23 cellular contexts compared by ENCODE assay signal in genomic region chr2:101779652-101780051, GRCh38.
DNase-seq lines count a peak whose midpoint lies in the region; ATAC-seq and TF ChIP-seq lines count a peak whose summit lies in the region.
"Had no signal": no experiment of that assay in that cellular context is flagged by ENCODE, and none has a peak within 500 bp of the region (broad histone marks: within the 10 kb centered on the region; RNA-seq: fewer than 3 reads in every experiment).

No MANE protein-coding gene starts in this region.

- in situ Hi-C loops in IMR-90 (cut with MboI; ENCODE audit: low sequenced_read_pairs) = no loop called here
- in situ Hi-C loops in gastrocnemius medialis (cut with MboI; ENCODE audit: low sequenced_read_pairs in 4 of 4) = no loop called here

- DNase-seq in activated naive CD4-positive, alpha-beta T cell treated with anti-CD3 and anti-CD28 coated beads, Interleukin-2, amount 50 U/mL, for 72 hours (ENCODE audit: low spot score in 2 of 2) = no peak
- no peak for DNase-seq in activated naive CD4-positive, alpha-beta T cell treated with Interleukin-2 at 50 U/mL for 16 hours
- no peak for DNase-seq in IMR-90
- DNase-seq in stimulated activated naive CD8-positive, alpha-beta T cell treated with anti-CD3 and anti-CD28 coated beads, Interleukin-15, amount 100 ng/mL, for 72 hours = no peak
- no peak for DNase-seq in NCI-H345 (lab: John Stamatoyannopoulos, UW)
- DNase-seq in gastrocnemius medialis = no peak
- DNase-seq in NCI-H1048 (lab: John Stamatoyannopoulos, UW) = no peak
- DNase-seq: activated CD4-positive, alpha-beta memory T cell treated with anti-CD3 and anti-CD28 coated beads for 36 hours; adrenal gland; DMS153; foreskin keratinocyte; GDM1; GM23248; KBM-7; kidney glomerular epithelial cell; mesenchymal stem cell; naive B cell; NCI-H187; ovary; SIG-M5; testis had no signal

- H3K79me1 ChIP-seq in IMR-90 (ENCODE audit: low read depth in 1 of 2, low read length in 2 of 2) = peaks cover 21 to 86% of the 10 kb centered on the region in 2 experiments

- H3K9ac ChIP-seq in IMR-90 (ENCODE audit: low read depth, low read length) = no peak overlapping the region
- H3K9ac ChIP-seq: GM23248 had no signal

- H2BK120ac ChIP-seq in IMR-90 (ENCODE audit: low read depth, low read length) = no peak overlapping the region

- TF ChIP-seq RAD21 in IMR-90 (IDR thresholded peaks at IDR 0.05; ENCODE audit: low read length) = no peak

- TF ChIP-seq POLR2A in IMR-90 (IDR thresholded peaks at IDR 0.05; ENCODE audit: low read depth, low read length) = no peak
- no peak for TF ChIP-seq POLR2A in gastrocnemius medialis (IDR thresholded peaks at IDR 0.05)

- peak overlapping the region; percentile 38; the same call in 1 of the 2 replicates for H3K23ac ChIP-seq in IMR-90 (ENCODE audit: low read depth, low read length)

- H3K4ac ChIP-seq in IMR-90 (ENCODE audit: low read depth, low read length) = no peak overlapping the region

- H3K18ac ChIP-seq in IMR-90 (ENCODE audit: low read depth, low read length) = no peak overlapping the region

- H3K4me1 ChIP-seq in IMR-90 (ENCODE audit: control insufficient read depth, insufficient read depth, low read length) (peaks cover 27% of the 10 kb centered on the region), gastrocnemius medialis (peaks cover 60 to 64% of the 10 kb centered on the region in 2 donors)
- H3K4me1 ChIP-seq: foreskin keratinocyte had no signal

- POLR2A ChIA-PET in IMR-90 (lab: Charles Lee; ENCODE audit: unreplicated experiment) = interaction anchor here (1.1 kb wide), 1 partner anchor 34 kb away, joined by 8 read pairs; no protein-coding TSS in a partner anchor

- BruUV-seq in IMR-90 (replicated peaks; lab: Mats Ljungman, UMichigan) = no TSS peak

- CTCF ChIA-PET in IMR-90 (lab: Yijun Ruan, JAX) = no interaction called here

- no peak overlapping the region for H2BK20ac ChIP-seq in IMR-90 (ENCODE audit: low read depth, low read length)

- H3K9me3 Mint-ChIP-seq in activated naive CD4-positive, alpha-beta T cell treated with anti-CD3 and anti-CD28 coated beads, Interleukin-2, amount 50 U/mL, for 72 hours = peaks cover 0 to 5% of the 10 kb centered on the region in 2 donors
- H3K9me3 Mint-ChIP-seq in stimulated activated naive CD8-positive, alpha-beta T cell treated with anti-CD3 and anti-CD28 coated beads, Interleukin-15, amount 100 ng/mL, for 72 hours = no peaks in the 10 kb centered on the region
- H3K9me3 Mint-ChIP-seq: activated CD4-positive, alpha-beta memory T cell treated with anti-CD3 and anti-CD28 coated beads for 36 hours; naive B cell had no signal

- H3K27ac Mint-ChIP-seq in activated naive CD4-positive, alpha-beta T cell treated with anti-CD3 and anti-CD28 coated beads, Interleukin-2, amount 50 U/mL, for 72 hours = no peak overlapping the region
- H3K27ac Mint-ChIP-seq in stimulated activated naive CD8-positive, alpha-beta T cell treated with anti-CD3 and anti-CD28 coated beads, Interleukin-15, amount 100 ng/mL, for 72 hours = no peak overlapping the region

- H3K27me3 Mint-ChIP-seq in stimulated activated naive CD8-positive, alpha-beta T cell treated with anti-CD3 and anti-CD28 coated beads, Interleukin-15, amount 100 ng/mL, for 72 hours = no peaks in the 10 kb centered on the region
- H3K27me3 Mint-ChIP-seq: activated CD4-positive, alpha-beta memory T cell treated with anti-CD3 and anti-CD28 coated beads for 36 hours; naive B cell had no signal

- intact Hi-C loops in IMR-90 (cut with micrococcal nuclease) (loop anchor here (5.0 kb wide), 1 partner anchor 38 kb away; no protein-coding TSS in a partner anchor), gastrocnemius medialis (cut with DNase I; ENCODE audit: low total_unique reads) (loop anchor here (5.0 kb wide), 1 partner anchor 38 kb away; no protein-coding TSS in a partner anchor)

- peak; percentile 10 to 42 for ATAC-seq in activated naive CD4-positive, alpha-beta T cell treated with anti-CD3 and anti-CD28 coated beads, Interleukin-2, amount 50 U/mL, for 72 hours
- no peak for ATAC-seq in IMR-90 (ENCODE audit: low read depth)
- peak; percentile 68 for ATAC-seq in stimulated activated naive CD8-positive, alpha-beta T cell treated with anti-CD3 and anti-CD28 coated beads, Interleukin-15, amount 100 ng/mL, for 72 hours
- no peak for ATAC-seq in gastrocnemius medialis
- ATAC-seq: foreskin keratinocyte had no signal

- H2AK9ac ChIP-seq in IMR-90 (replicated peaks; ENCODE audit: low read depth, low read length, poor library complexity) = no peak overlapping the region

- no peak for TF ChIP-seq CTCF in IMR-90 (conservative IDR thresholded peaks at IDR 0.05; ENCODE audit: low read depth, low read length)
- no peak for TF ChIP-seq CTCF in gastrocnemius medialis (IDR thresholded peaks at IDR 0.05 in 4 of 5, conservative IDR thresholded peaks at IDR 0.05 in 1 of 5)

- H2BK5ac ChIP-seq in IMR-90 (ENCODE audit: low read depth, low read length, poor library complexity, severe bottlenecking) = no peak overlapping the region

- no peak overlapping the region for H4K5ac ChIP-seq in IMR-90 (ENCODE audit: low read depth, low read length)

- H3K4me3 ChIP-seq in IMR-90 (ENCODE audit: insufficient read depth, low read depth, low read length) (no peak overlapping the region), gastrocnemius medialis (no peak overlapping the region)
- H3K4me3 ChIP-seq: adrenal gland, GM23248, ovary, right atrium auricular region, testis had no signal

- H3K4me1 Mint-ChIP-seq in stimulated activated naive CD8-positive, alpha-beta T cell treated with anti-CD3 and anti-CD28 coated beads, Interleukin-15, amount 100 ng/mL, for 72 hours = peaks cover 90% of the 10 kb centered on the region

- no peak overlapping the region for H4K91ac ChIP-seq in IMR-90 (ENCODE audit: insufficient read depth, low read depth, low read length)

- no peak overlapping the region for H2AFZ ChIP-seq in IMR-90 (replicated peaks; ENCODE audit: low read length, poor library complexity)
- H2AFZ ChIP-seq: GM23248 had no signal

- H3K27ac ChIP-seq in IMR-90 (ENCODE audit: insufficient read depth, low read length) (no peak overlapping the region), angular gyrus (ENCODE audit: low read depth, low read length) (peak overlapping the region; percentile 31), gastrocnemius medialis (no peak overlapping the region)
- H3K27ac ChIP-seq: adrenal gland, foreskin keratinocyte, GM23248, ovary, right atrium auricular region, testis had no signal

- no peaks in the 10 kb centered on the region for H3K36me3 ChIP-seq in IMR-90 (ENCODE audit: control insufficient read depth, insufficient read depth, low read length)
- H3K36me3 ChIP-seq in gastrocnemius medialis = no peaks in the 10 kb centered on the region
- H3K36me3 ChIP-seq: adrenal gland, ovary, right atrium auricular region had no signal

- H3K14ac ChIP-seq in IMR-90 (replicated peaks; ENCODE audit: low read depth, low read length) = no peak overlapping the region

- peaks cover 98% of the 10 kb centered on the region for H4K20me1 ChIP-seq in IMR-90 (ENCODE audit: insufficient read depth, low read length)

- H3K9me3 ChIP-seq in IMR-90 (ENCODE audit: control insufficient read depth, insufficient read depth, low read length) (no peaks in the 10 kb centered on the region), gastrocnemius medialis (no peaks in the 10 kb centered on the region)
- H3K9me3 ChIP-seq: adrenal gland, ovary, right atrium auricular region, testis had no signal

- peaks cover 40% of the 10 kb centered on the region for H3K9me1 ChIP-seq in IMR-90 (ENCODE audit: insufficient read depth, low read length)

- H2AK5ac ChIP-seq in IMR-90 (ENCODE audit: low read depth, low read length) = no peak overlapping the region

- H3K27me3 ChIP-seq in IMR-90 (ENCODE audit: control insufficient read depth, insufficient read depth, low read length) = no peaks in the 10 kb centered on the region
- H3K27me3 ChIP-seq in gastrocnemius medialis = no peaks in the 10 kb centered on the region
- H3K27me3 ChIP-seq: adrenal gland, foreskin keratinocyte, ovary, right atrium auricular region, testis had no signal

- no peak overlapping the region for H4K8ac ChIP-seq in IMR-90 (ENCODE audit: low read depth in 2 of 2, low read length in 2 of 2)

- H3K36me3 Mint-ChIP-seq in activated naive CD4-positive, alpha-beta T cell treated with anti-CD3 and anti-CD28 coated beads, Interleukin-2, amount 50 U/mL, for 72 hours = peaks cover 0 to 12% of the 10 kb centered on the region in 2 donors
- H3K36me3 Mint-ChIP-seq: activated CD4-positive, alpha-beta memory T cell treated with anti-CD3 and anti-CD28 coated beads for 36 hours; naive B cell had no signal

- no CpG with 5 or more reads among the region's 3 CpGs for WGBS in IMR-90 (ENCODE audit: extremely low coverage in 2 of 2, insufficient read length in 1 of 2), 2 experiments

- H3K4me2 ChIP-seq in IMR-90 (ENCODE audit: low read depth, low read length) = no peak overlapping the region

- no peak overlapping the region for H3K56ac ChIP-seq in IMR-90 (ENCODE audit: extremely low read depth, insufficient read depth, low read length)

- H2BK15ac ChIP-seq in IMR-90 (ENCODE audit: low read depth, low read length) = no peak overlapping the region

- peak overlapping the region; percentile 43 to 46 for H3K4me3 Mint-ChIP-seq in stimulated activated naive CD8-positive, alpha-beta T cell treated with anti-CD3 and anti-CD28 coated beads, Interleukin-15, amount 100 ng/mL, for 72 hours
- H3K4me3 Mint-ChIP-seq: activated CD4-positive, alpha-beta memory T cell treated with anti-CD3 and anti-CD28 coated beads for 36 hours had no signal

- dilution Hi-C loops in IMR-90 (cut with HindIII; ENCODE audit: low sequenced_read_pairs, unreplicated experiment) = no loop called here

TF ChIP-seq in IMR-90, 13 proteins besides CTCF, POLR2A, EP300 and RAD21 (continues in another document):
- TF ChIP-seq MAFK (IDR thresholded peaks at IDR 0.05; ENCODE audit: low read depth, low read length) (no peak), SMC3 (IDR thresholded peaks at IDR 0.05; ENCODE audit: low read depth, low read length) (no peak), RCOR1 (IDR thresholded peaks at IDR 0.05; ENCODE audit: insufficient replicate concordance, low read length) (no peak), CEBPB (IDR thresholded peaks at IDR 0.05; ENCODE audit: low read depth, low read length) (no peak), FOS (IDR thresholded peaks at IDR 0.05; ENCODE audit: low read depth, low read length) (no peak), CHD1 (IDR thresholded peaks at IDR 0.05; ENCODE audit: low read depth, low read length) (no peak), MXI1 (IDR thresholded peaks at IDR 0.05; ENCODE audit: borderline replicate concordance, low read depth, low read length) (no peak), NFE2L2 (IDR thresholded peaks at IDR 0.05; ENCODE audit: low read depth, low read length) (no peak)
- TF ChIP-seq, protein P1, sequence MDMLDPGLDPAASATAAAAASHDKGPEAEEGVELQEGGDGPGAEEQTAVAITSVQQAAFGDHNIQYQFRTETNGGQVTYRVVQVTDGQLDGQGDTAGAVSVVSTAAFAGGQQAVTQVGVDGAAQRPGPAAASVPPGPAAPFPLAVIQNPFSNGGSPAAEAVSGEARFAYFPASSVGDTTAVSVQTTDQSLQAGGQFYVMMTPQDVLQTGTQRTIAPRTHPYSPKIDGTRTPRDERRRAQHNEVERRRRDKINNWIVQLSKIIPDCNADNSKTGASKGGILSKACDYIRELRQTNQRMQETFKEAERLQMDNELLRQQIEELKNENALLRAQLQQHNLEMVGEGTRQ (IDR thresholded peaks at IDR 0.05; ENCODE audit: low read depth, low read length) = no peak

Comparison
In these comparisons a context has a peak if more than half of its experiments do, and no peak if none do; other contexts are left out.
1. ATAC-seq: peak in activated naive CD4-positive, alpha-beta T cell treated with anti-CD3 and anti-CD28 coated beads, Interleukin-2, amount 50 U/mL, for 72 hours (2 of 2) and stimulated activated naive CD8-positive, alpha-beta T cell treated with anti-CD3 and anti-CD28 coated beads, Interleukin-15, amount 100 ng/mL, for 72 hours (single experiment); none in IMR-90 (single experiment) and gastrocnemius medialis (0 of 2).